Comparison of ENCODE assay signal across 19 cellular contexts in genomic region chr9:121218357-121219027, GRCh38.
"Had no signal": no experiment of that assay in that cellular context is flagged by ENCODE, and none has a peak within 500 bp of the region (broad histone marks: within the 10 kb centered on the region; RNA-seq: fewer than 3 reads in every experiment).

No MANE protein-coding gene starts in this region.

- H3K27ac Mint-ChIP-seq: activated T-cell treated with anti-CD3 and anti-CD28 coated beads, Interleukin-2, amount 50 U/mL, for 24 hours; naive thymus-derived CD4-positive, alpha-beta T cell had no signal

- H3K27me3 ChIP-seq: cardiac muscle cell, esophagus squamous epithelium, left lung, neutrophil, transverse colon, vagina had no signal

- DNase-seq: activated CD4-positive, alpha-beta T cell treated with anti-CD3 and anti-CD28 coated beads for 1 hour; activated CD4-positive, alpha-beta T cell treated with anti-CD3 and anti-CD28 coated beads, Interleukin-2, amount 50 U/mL, for 4 hours; activated naive CD4-positive, alpha-beta T cell treated with anti-CD3 and anti-CD28 coated beads, Interleukin-2, amount 50 U/mL, for 16 hours; activated T-cell treated with anti-CD3 and anti-CD28 coated beads, Interleukin-2, amount 50 U/mL, for 24 hours; esophagus squamous epithelium; hippocampal formation; kidney; left lung; mucosa of descending colon; naive thymus-derived CD4-positive, alpha-beta T cell; posterior cingulate gyrus; retina; stimulated activated naive CD4-positive, alpha-beta T cell; T-helper 9 cell; transverse colon had no signal

- H3K4me3 ChIP-seq: cardiac muscle cell, esophagus squamous epithelium, left lung, mucosa of descending colon, transverse colon, vagina had no signal

- H3K36me3 ChIP-seq: cardiac muscle cell, left lung, neutrophil, transverse colon, vagina had no signal

- H3K9me3 ChIP-seq: esophagus squamous epithelium, left lung, mucosa of descending colon, neutrophil, transverse colon, vagina had no signal

- H3K27ac ChIP-seq: cardiac muscle cell, esophagus squamous epithelium, left lung, neutrophil, transverse colon, vagina had no signal

- FAIRE-seq: astrocyte, kidney had no signal

- H3K9me3 Mint-ChIP-seq: activated T-cell treated with anti-CD3 and anti-CD28 coated beads, Interleukin-2, amount 50 U/mL, for 24 hours; naive thymus-derived CD4-positive, alpha-beta T cell had no signal

- H3K4me3 Mint-ChIP-seq: activated T-cell treated with anti-CD3 and anti-CD28 coated beads, Interleukin-2, amount 50 U/mL, for 24 hours; naive thymus-derived CD4-positive, alpha-beta T cell had no signal

- H3K27me3 Mint-ChIP-seq: activated T-cell treated with anti-CD3 and anti-CD28 coated beads, Interleukin-2, amount 50 U/mL, for 24 hours; naive thymus-derived CD4-positive, alpha-beta T cell had no signal

- ATAC-seq: left lung; mucosa of descending colon; naive thymus-derived CD4-positive, alpha-beta T cell had no signal
